In the genomic region with DNA sequence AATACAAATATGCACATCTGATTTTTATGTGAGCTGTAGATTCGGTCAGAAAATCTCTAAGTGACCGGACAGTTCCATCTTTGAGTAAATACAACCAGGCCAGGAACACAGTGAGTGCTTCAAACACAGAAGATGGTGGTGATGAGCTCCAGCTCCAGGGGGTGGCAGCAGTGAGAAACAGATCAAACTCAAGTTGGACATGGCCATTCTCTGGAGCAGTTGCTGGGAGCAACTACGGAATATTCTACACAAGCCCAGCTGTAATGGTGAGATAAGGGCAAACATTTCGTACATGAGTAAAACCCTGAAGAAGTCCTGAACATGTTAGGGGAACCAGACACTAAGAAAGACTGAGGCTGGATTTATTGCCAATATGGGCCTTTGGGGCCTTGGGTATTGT, we compare ENCODE assay signal across 8 cellular contexts.
A peak's percentile ranks its signal among the peaks of the same experiment; 100 is the strongest.
DNase-seq lines count a peak whose midpoint lies in the region; ATAC-seq, FAIRE-seq and TF ChIP-seq lines count a peak whose summit lies in the region.

No MANE protein-coding gene starts in this region.

- peak; percentile 10 for DNase-seq in EL
- peak; percentile 13 for DNase-seq in LHCN-M2 (ENCODE audit: low read depth)
- DNase-seq in left lobe of liver (ENCODE audit: low spot score) = no peak
- DNase-seq in activated naive CD4-positive, alpha-beta T cell treated with anti-CD3 and anti-CD28 coated beads, Interleukin-2, amount 50 U/mL, for 16 hours = no peak
- DNase-seq in Peyer's patch = no peak
- no peak for DNase-seq in DMS114 treated with DMSO at 0.1 percent for 48 hours (lab: John Stamatoyannopoulos, UW; ENCODE audit: unreplicated experiment)
- no peak for DNase-seq in GDM1 (lab: John Stamatoyannopoulos, UW)

- no peaks in the 10 kb centered on the region for H3K36me3 ChIP-seq in Peyer's patch

- FAIRE-seq in TTC549 (lab: Jason Lieb, UNC) = peak; percentile 71

- TF ChIP-seq POLR2A in Peyer's patch (IDR thresholded peaks at IDR 0.05) = no peak

- H3K4me3 ChIP-seq in Peyer's patch = no peak overlapping the region

- peak; percentile 83 for ATAC-seq in left lobe of liver

- H3K27me3 ChIP-seq in Peyer's patch = no peaks in the 10 kb centered on the region

- H3K27ac ChIP-seq in Peyer's patch = no peak overlapping the region

- TF ChIP-seq CTCF in Peyer's patch (IDR thresholded peaks at IDR 0.05) = peak in 1 of 6 experiments; percentile 14

- H3K9me3 ChIP-seq in Peyer's patch = no peaks in the 10 kb centered on the region

- H3K4me1 ChIP-seq in Peyer's patch = no peaks in the 10 kb centered on the region

Comparison
In these comparisons a context has a peak if more than half of its experiments do, and no peak if none do; other contexts are left out.
1. DNase-seq: peak in EL (single experiment) and LHCN-M2 (single experiment); none in left lobe of liver (single experiment), activated naive CD4-positive, alpha-beta T cell treated with anti-CD3 and anti-CD28 coated beads, Interleukin-2, amount 50 U/mL, for 16 hours (single experiment), Peyer's patch (0 of 3), DMS114 treated with DMSO at 0.1 percent for 48 hours (single experiment) and GDM1 (single experiment).